ENCODE assay signal across 21 cellular contexts in genomic region chr16:27665881-27666280, GRCh38.
"Had no signal": no experiment of that assay in that cellular context is flagged by ENCODE, and none has a peak within 500 bp of the region (broad histone marks: within the 10 kb centered on the region; RNA-seq: fewer than 3 reads in every experiment).

No MANE protein-coding gene starts in this region.

- H3K4me3 Mint-ChIP-seq: activated naive CD4-positive, alpha-beta T cell treated with anti-CD3 and anti-CD28 coated beads, Interleukin-2, amount 10 ng/mL, durations not matched to agents 7 days and 5 days; activated naive CD8-positive, alpha-beta T cell treated with anti-CD3 and anti-CD28 coated beads for 36 hours; T-helper 1 cell treated with Interleukin-12 subunit alpha and Interleukin-12 subunit beta and Interleukin-4 antibody, amounts not matched to agents 30 μg/mL and 1 μg/mL, for 36 hours had no signal

- FAIRE-seq: RCC 7860 had no signal

- H3K4me3 ChIP-seq: breast epithelium, SJSA1 had no signal

- H3K36me3 Mint-ChIP-seq: activated naive CD4-positive, alpha-beta T cell treated with anti-CD3 and anti-CD28 coated beads, Interleukin-2, amount 10 ng/mL, durations not matched to agents 7 days and 5 days had no signal

- H3K9me3 Mint-ChIP-seq: activated naive CD4-positive, alpha-beta T cell treated with anti-CD3 and anti-CD28 coated beads, Interleukin-2, amount 10 ng/mL, durations not matched to agents 7 days and 5 days; activated naive CD8-positive, alpha-beta T cell treated with anti-CD3 and anti-CD28 coated beads for 36 hours; activated T-helper 2 cell treated with anti-CD3 and anti-CD28 coated beads, Interferon-gamma antibody, Interleukin-2, Interleukin-4, amounts not matched to agents 10 μg/mL and 5 μg/mL and 100 μg/mL, durations not matched to agents 14 hours and 24 hours and 36 hours; T-helper 1 cell treated with Interleukin-12 subunit alpha and Interleukin-12 subunit beta and Interleukin-4 antibody, amounts not matched to agents 30 μg/mL and 1 μg/mL, for 36 hours had no signal

- H3K27me3 ChIP-seq: breast epithelium, SJSA1 had no signal

- ATAC-seq: PC-3 had no signal

- H3K36me3 ChIP-seq: breast epithelium, SJSA1 had no signal

- H3K27ac ChIP-seq: breast epithelium, SJSA1 had no signal

- H3K27me3 Mint-ChIP-seq: activated naive CD4-positive, alpha-beta T cell treated with anti-CD3 and anti-CD28 coated beads, Interleukin-2, amount 10 ng/mL, durations not matched to agents 7 days and 5 days; activated naive CD8-positive, alpha-beta T cell treated with anti-CD3 and anti-CD28 coated beads for 36 hours had no signal

- H3K4me1 ChIP-seq: breast epithelium had no signal

- H3K9me3 ChIP-seq: breast epithelium, SJSA1 had no signal

- DNase-seq: activated CD4-positive, alpha-beta T cell treated with anti-CD3 and anti-CD28 coated beads for 48 hours; activated CD4-positive, alpha-beta T cell treated with anti-CD3 and anti-CD28 coated beads, Interleukin-2, amount 50 U/mL, for 4 hours; activated CD4-positive, CD25-positive, alpha-beta regulatory T cell treated with anti-CD3 and anti-CD28 coated beads, Interleukin-2, amount 50 U/mL, for 72 hours; activated gamma-delta T cell treated with Interleukin-2 at 50 U/mL for 16 hours; activated naive CD4-positive, alpha-beta T cell treated with anti-CD3 and anti-CD28 coated beads, Interleukin-2, amount 10 ng/mL, durations not matched to agents 7 days and 5 days; activated naive CD8-positive, alpha-beta T cell treated with anti-CD3 and anti-CD28 coated beads for 36 hours; activated T-cell treated with anti-CD3 and anti-CD28 coated beads, Interleukin-2, amount 50 U/mL, for 48 hours; central memory CD4-positive, alpha-beta T cell; MM.1S; NCI-H1105; NCI-H1436; NCI-H1694 treated with DMSO at 0.1 percent for 48 hours; NCI-H2029 treated with DMSO at 0.1 percent for 48 hours; NCI-H524; PC-3; SHP77 had no signal

- H3K4me1 Mint-ChIP-seq: activated naive CD4-positive, alpha-beta T cell treated with anti-CD3 and anti-CD28 coated beads, Interleukin-2, amount 10 ng/mL, durations not matched to agents 7 days and 5 days; activated naive CD8-positive, alpha-beta T cell treated with anti-CD3 and anti-CD28 coated beads for 36 hours had no signal

- H3K27ac Mint-ChIP-seq: activated naive CD4-positive, alpha-beta T cell treated with anti-CD3 and anti-CD28 coated beads, Interleukin-2, amount 10 ng/mL, durations not matched to agents 7 days and 5 days; activated naive CD8-positive, alpha-beta T cell treated with anti-CD3 and anti-CD28 coated beads for 36 hours; activated T-helper 2 cell treated with anti-CD3 and anti-CD28 coated beads, Interferon-gamma antibody, Interleukin-2, Interleukin-4, amounts not matched to agents 10 μg/mL and 5 μg/mL and 100 μg/mL, durations not matched to agents 14 hours and 24 hours and 36 hours; T-helper 1 cell treated with Interleukin-12 subunit alpha and Interleukin-12 subunit beta and Interleukin-4 antibody, amounts not matched to agents 30 μg/mL and 1 μg/mL, for 36 hours had no signal
